ENCODE assay signal across 1 cellular context in the genomic region with DNA sequence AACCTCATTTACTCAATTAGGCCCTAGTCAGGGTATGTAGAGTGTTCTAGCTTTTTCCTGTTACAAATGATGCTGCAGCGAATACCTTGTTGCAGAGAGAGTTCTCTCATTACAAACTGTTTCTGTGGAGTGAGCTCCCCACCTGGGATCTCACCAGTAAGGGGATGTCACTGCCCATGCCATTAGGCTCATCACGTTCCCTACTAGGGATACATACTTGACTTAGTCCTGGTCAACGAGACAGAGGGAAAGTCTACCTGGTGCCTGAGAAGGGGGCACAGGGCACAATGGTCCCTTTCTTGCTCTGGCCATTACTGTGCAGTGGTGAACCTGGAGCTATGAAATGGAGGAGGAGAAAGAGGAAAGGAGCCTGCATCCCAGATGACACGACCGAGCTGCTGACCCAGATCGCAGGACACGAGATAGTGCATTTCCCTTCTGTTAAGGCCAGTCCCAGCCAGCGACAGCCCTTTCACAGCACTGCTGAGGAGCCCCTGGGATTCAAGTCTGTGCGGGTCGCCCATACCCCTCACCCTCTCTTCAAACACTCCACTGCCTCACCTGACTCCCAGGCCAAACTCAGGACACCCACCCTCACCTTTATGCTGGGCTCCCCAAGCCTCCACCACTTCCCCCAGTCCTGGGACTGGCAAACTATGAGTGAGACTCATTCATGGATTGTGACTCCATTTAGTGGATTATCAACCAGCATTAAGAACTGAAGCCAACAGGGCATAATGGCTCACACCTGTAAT.
TF ChIP-seq lines count a peak whose summit lies in the region.

No MANE protein-coding gene starts in this region.

TF ChIP-seq in HCT116, 20 proteins besides CTCF, POLR2A, EP300 and RAD21:
- TF ChIP-seq FOSL1 (IDR thresholded peaks at IDR 0.05; ENCODE audit: low read depth) (no peak), POLR2AphosphoS5 (IDR thresholded peaks at IDR 0.05; ENCODE audit: low read depth, low read length) (no peak), CEBPB (IDR thresholded peaks at IDR 0.05; ENCODE audit: low read depth) (no peak), JUND (IDR thresholded peaks at IDR 0.05) (no peak), YY1 (IDR thresholded peaks at IDR 0.05; ENCODE audit: extremely low read depth, insufficient replicate concordance, low read depth, low read length) (no peak), ELF1 (IDR thresholded peaks at IDR 0.05; ENCODE audit: borderline replicate concordance, low read depth) (no peak), SIN3A (IDR thresholded peaks at IDR 0.05; ENCODE audit: low read depth) (no peak), EGR1 (IDR thresholded peaks at IDR 0.05; ENCODE audit: low read depth) (no peak), ZFX (IDR thresholded peaks at IDR 0.05) (no peak), EZH2 (IDR thresholded peaks at IDR 0.05) (no peak)
- TF ChIP-seq, protein P1, sequence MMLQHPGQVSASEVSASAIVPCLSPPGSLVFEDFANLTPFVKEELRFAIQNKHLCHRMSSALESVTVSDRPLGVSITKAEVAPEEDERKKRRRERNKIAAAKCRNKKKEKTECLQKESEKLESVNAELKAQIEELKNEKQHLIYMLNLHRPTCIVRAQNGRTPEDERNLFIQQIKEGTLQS (IDR thresholded peaks at IDR 0.05) = no peak
- TF ChIP-seq, protein P2, sequence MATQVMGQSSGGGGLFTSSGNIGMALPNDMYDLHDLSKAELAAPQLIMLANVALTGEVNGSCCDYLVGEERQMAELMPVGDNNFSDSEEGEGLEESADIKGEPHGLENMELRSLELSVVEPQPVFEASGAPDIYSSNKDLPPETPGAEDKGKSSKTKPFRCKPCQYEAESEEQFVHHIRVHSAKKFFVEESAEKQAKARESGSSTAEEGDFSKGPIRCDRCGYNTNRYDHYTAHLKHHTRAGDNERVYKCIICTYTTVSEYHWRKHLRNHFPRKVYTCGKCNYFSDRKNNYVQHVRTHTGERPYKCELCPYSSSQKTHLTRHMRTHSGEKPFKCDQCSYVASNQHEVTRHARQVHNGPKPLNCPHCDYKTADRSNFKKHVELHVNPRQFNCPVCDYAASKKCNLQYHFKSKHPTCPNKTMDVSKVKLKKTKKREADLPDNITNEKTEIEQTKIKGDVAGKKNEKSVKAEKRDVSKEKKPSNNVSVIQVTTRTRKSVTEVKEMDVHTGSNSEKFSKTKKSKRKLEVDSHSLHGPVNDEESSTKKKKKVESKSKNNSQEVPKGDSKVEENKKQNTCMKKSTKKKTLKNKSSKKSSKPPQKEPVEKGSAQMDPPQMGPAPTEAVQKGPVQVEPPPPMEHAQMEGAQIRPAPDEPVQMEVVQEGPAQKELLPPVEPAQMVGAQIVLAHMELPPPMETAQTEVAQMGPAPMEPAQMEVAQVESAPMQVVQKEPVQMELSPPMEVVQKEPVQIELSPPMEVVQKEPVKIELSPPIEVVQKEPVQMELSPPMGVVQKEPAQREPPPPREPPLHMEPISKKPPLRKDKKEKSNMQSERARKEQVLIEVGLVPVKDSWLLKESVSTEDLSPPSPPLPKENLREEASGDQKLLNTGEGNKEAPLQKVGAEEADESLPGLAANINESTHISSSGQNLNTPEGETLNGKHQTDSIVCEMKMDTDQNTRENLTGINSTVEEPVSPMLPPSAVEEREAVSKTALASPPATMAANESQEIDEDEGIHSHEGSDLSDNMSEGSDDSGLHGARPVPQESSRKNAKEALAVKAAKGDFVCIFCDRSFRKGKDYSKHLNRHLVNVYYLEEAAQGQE (IDR thresholded peaks at IDR 0.05; ENCODE audit: low read depth) = no peak
- TF ChIP-seq, protein P3, sequence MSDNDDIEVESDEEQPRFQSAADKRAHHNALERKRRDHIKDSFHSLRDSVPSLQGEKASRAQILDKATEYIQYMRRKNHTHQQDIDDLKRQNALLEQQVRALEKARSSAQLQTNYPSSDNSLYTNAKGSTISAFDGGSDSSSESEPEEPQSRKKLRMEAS (IDR thresholded peaks at IDR 0.05) = no peak
